ENCODE assay signal across 2 cellular contexts in the genomic region with DNA sequence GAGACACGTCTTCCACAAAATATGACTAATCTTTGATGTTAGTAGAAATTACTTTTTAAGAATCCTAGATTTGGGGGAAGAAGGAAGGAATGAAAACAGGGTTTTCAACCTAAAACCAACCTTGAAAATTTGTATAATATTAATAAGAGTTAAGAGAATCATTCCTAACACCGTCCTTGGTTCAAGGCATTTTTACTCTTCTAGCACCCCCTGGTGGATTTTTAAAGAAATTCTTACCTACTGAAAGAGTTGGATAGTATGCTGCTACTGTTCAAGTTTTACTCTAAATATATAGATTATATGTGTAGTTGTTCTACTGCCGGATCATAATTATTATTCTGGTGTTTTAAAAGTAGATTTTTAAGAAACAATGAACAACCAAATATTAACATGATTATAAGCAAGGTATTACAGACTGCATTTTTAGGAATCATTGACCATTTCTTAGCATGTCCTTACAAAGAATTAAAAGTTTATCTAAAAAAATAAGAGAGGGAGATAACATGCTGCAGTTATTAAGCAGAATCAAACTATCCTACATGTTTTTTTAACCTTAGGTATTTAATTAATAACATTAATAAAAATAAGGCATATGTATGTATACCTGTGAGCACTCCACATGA.
TF ChIP-seq lines count a peak whose summit lies in the region.

No MANE protein-coding gene starts in this region.

TF ChIP-seq in K562, 482 proteins besides CTCF, POLR2A, EP300 and RAD21:
- no peak for TF ChIP-seq E2F6 (IDR thresholded peaks at IDR 0.05; ENCODE audit: borderline replicate concordance in 1 of 2, extremely low read depth in 1 of 2, insufficient read depth in 1 of 2, insufficient read length in 1 of 2, low read depth in 1 of 2, low read length in 1 of 2, poor library complexity in 1 of 2, severe bottlenecking in 1 of 2)
- TF ChIP-seq DEAF1 (CRISPR knock-in tag; IDR thresholded peaks at IDR 0.05), result peak; percentile 17; the same call in 1 of the 2 replicates
- TF ChIP-seq ZNF445 (CRISPR knock-in tag; IDR thresholded peaks at IDR 0.05; ENCODE audit: low read depth), result no peak
- TF ChIP-seq TRIM24 (IDR thresholded peaks at IDR 0.05), result no peak

TF ChIP-seq in HepG2, 621 proteins besides CTCF, POLR2A, EP300 and RAD21:
- no peak for TF ChIP-seq ZFP1 (CRISPR knock-in tag; IDR thresholded peaks at IDR 0.05)
- no peak for TF ChIP-seq HNRNPK (IDR thresholded peaks at IDR 0.05; ENCODE audit: low read depth, low read length, poor library complexity, severe bottlenecking)
- TF ChIP-seq SMC3 (IDR thresholded peaks at IDR 0.05; ENCODE audit: low read length), result peak; percentile 60
- peak; percentile 71 for TF ChIP-seq STAG1 (CRISPR knock-in tag; IDR thresholded peaks at IDR 0.05)
- TF ChIP-seq, protein P1, sequence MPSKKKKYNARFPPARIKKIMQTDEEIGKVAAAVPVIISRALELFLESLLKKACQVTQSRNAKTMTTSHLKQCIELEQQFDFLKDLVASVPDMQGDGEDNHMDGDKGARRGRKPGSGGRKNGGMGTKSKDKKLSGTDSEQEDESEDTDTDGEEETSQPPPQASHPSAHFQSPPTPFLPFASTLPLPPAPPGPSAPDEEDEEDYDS (CRISPR knock-in tag; IDR thresholded peaks at IDR 0.05), result no peak
- TF ChIP-seq BRD4 (CRISPR knock-in tag; IDR thresholded peaks at IDR 0.05), result no peak
